19 cellular contexts compared by ENCODE assay signal in genomic region chr9:9563817-9564216, GRCh38.
"Had no signal": no experiment of that assay in that cellular context is flagged by ENCODE, and none has a peak within 500 bp of the region (broad histone marks: within the 10 kb centered on the region; RNA-seq: fewer than 3 reads in every experiment).

No MANE protein-coding gene starts in this region.

- H3K27me3 Mint-ChIP-seq: activated CD4-positive, alpha-beta memory T cell treated with anti-CD3 and anti-CD28 coated beads for 36 hours; activated naive CD8-positive, alpha-beta T cell treated with anti-CD3 and anti-CD28 coated beads for 36 hours; activated T-helper 17 cell treated with anti-CD3 and anti-CD28 coated beads, Interleukin-2, amount 50 U/mL, for 72 hours; dendritic cell treated with granulocyte-macrophage colony-stimulating factor and Interleukin-4, amounts not matched to agents 40 ng/mL and 50 ng/mL, for 4 days had no signal

- H3K4me1 Mint-ChIP-seq: activated naive CD8-positive, alpha-beta T cell treated with anti-CD3 and anti-CD28 coated beads for 36 hours; activated T-helper 17 cell treated with anti-CD3 and anti-CD28 coated beads, Interleukin-2, amount 50 U/mL, for 72 hours; naive thymus-derived CD8-positive, alpha-beta T cell had no signal

- H3K9me3 Mint-ChIP-seq: activated CD4-positive, alpha-beta memory T cell treated with anti-CD3 and anti-CD28 coated beads for 36 hours; activated naive CD8-positive, alpha-beta T cell treated with anti-CD3 and anti-CD28 coated beads for 36 hours had no signal

- DNase-seq: activated CD4-positive, alpha-beta memory T cell treated with anti-CD3 and anti-CD28 coated beads for 36 hours; activated CD4-positive, alpha-beta T cell treated with anti-CD3 and anti-CD28 coated beads for 4 hours; activated naive CD4-positive, alpha-beta T cell; activated naive CD8-positive, alpha-beta T cell treated with anti-CD3 and anti-CD28 coated beads for 36 hours; activated T-cell treated with anti-CD3 and anti-CD28 coated beads for 4 hours; amniotic stem cell; effector CD8-positive, alpha-beta T cell; esophagus squamous epithelium; left colon; lower lobe of right lung; naive thymus-derived CD8-positive, alpha-beta T cell; right cardiac atrium; stimulated activated naive CD8-positive, alpha-beta T cell treated with anti-CD3 and anti-CD28 coated beads, Interleukin-15, Interleukin-2, amounts not matched to agents 100 U/mL and 50 U/mL, for 24 hours; substantia nigra had no signal

- H3K27ac Mint-ChIP-seq: activated CD4-positive, alpha-beta memory T cell treated with anti-CD3 and anti-CD28 coated beads for 36 hours; activated naive CD8-positive, alpha-beta T cell treated with anti-CD3 and anti-CD28 coated beads for 36 hours; activated T-helper 17 cell treated with anti-CD3 and anti-CD28 coated beads, Interleukin-2, amount 50 U/mL, for 72 hours; dendritic cell treated with granulocyte-macrophage colony-stimulating factor and Interleukin-4, amounts not matched to agents 40 ng/mL and 50 ng/mL, for 4 days; naive thymus-derived CD8-positive, alpha-beta T cell; WTC11 had no signal

- H3K4me3 Mint-ChIP-seq: activated CD4-positive, alpha-beta memory T cell treated with anti-CD3 and anti-CD28 coated beads for 36 hours; activated naive CD8-positive, alpha-beta T cell treated with anti-CD3 and anti-CD28 coated beads for 36 hours; activated T-helper 17 cell treated with anti-CD3 and anti-CD28 coated beads, Interleukin-2, amount 50 U/mL, for 72 hours; dendritic cell treated with granulocyte-macrophage colony-stimulating factor and Interleukin-4, amounts not matched to agents 40 ng/mL and 50 ng/mL, for 4 days; naive thymus-derived CD8-positive, alpha-beta T cell; WTC11 had no signal

- FAIRE-seq: TTC549, urothelium cell line had no signal

- H3K36me3 Mint-ChIP-seq: activated CD4-positive, alpha-beta memory T cell treated with anti-CD3 and anti-CD28 coated beads for 36 hours; activated naive CD8-positive, alpha-beta T cell treated with anti-CD3 and anti-CD28 coated beads for 36 hours; naive thymus-derived CD8-positive, alpha-beta T cell; WTC11 had no signal
